In genomic region chr10:13990918-13991317, GRCh38 we compare ENCODE assay signal across 11 cellular contexts.
A peak's percentile ranks its signal among the peaks of the same experiment; 100 is the strongest.
DNase-seq lines count a peak whose midpoint lies in the region; ATAC-seq, FAIRE-seq and TF ChIP-seq lines count a peak whose summit lies in the region.
"Had no signal": no experiment of that assay in that cellular context is flagged by ENCODE, and none has a peak within 500 bp of the region (broad histone marks: within the 10 kb centered on the region; RNA-seq: fewer than 3 reads in every experiment).

No MANE protein-coding gene starts in this region.

- peaks cover 0 to 11% (median 2%) of the 10 kb centered on the region in 5 experiments for H3K9me3 Mint-ChIP-seq in brain

- no peaks in the 10 kb centered on the region for H4K20me1 ChIP-seq in hepatocyte (ENCODE audit: insufficient read depth, poor library complexity, severe bottlenecking)

- H3K9me3 ChIP-seq in hepatocyte (ENCODE audit: low read depth) (no peaks in the 10 kb centered on the region), stomach smooth muscle (ENCODE audit: control insufficient read depth in 2 of 2, low read length in 2 of 2) (no peaks in the 10 kb centered on the region), A673 (ENCODE audit: low read depth, low read length, poor library complexity, severe bottlenecking) (no peaks in the 10 kb centered on the region)
- H3K9me3 ChIP-seq: neutrophil had no signal

- POLR2A ChIA-PET in A673 (lab: Charles Lee; ENCODE audit: low non-redundant PET) = no interaction called here

- no TSS peak for BruUV-seq in A673 (replicated peaks; lab: Mats Ljungman, UMichigan)

- CTCF ChIA-PET in A673 (lab: Charles Lee) = no interaction called here

- no peak for ATAC-seq in HG02763 (IDR thresholded peaks at IDR 0.05; ENCODE audit: unreplicated experiment)
- ATAC-seq in activated CD4-positive, CD25-positive, alpha-beta regulatory T cell treated with anti-CD3 and anti-CD28 coated beads, Interleukin-2, amount 50 U/mL, for 24 hours = no peak

- TF ChIP-seq POLR2A in H54 (IDR thresholded peaks at IDR 0.05; ENCODE audit: low read depth, low read length) = no peak

- no peaks in the 10 kb centered on the region for H3K27me3 Mint-ChIP-seq in brain

- no peak for TF ChIP-seq CTCF in brain (conservative IDR thresholded peaks at IDR 0.05)
- no peak for TF ChIP-seq CTCF in hepatocyte (IDR thresholded peaks at IDR 0.05; ENCODE audit: poor library complexity)
- TF ChIP-seq CTCF in A673 (conservative IDR thresholded peaks at IDR 0.05; ENCODE audit: low read depth, low read length) = no peak

- H3K4me1 ChIP-seq in hepatocyte (ENCODE audit: insufficient read depth) (peaks cover 13% of the 10 kb centered on the region), stomach smooth muscle (ENCODE audit: control insufficient read depth, insufficient read depth, low read length) (peaks cover 18% of the 10 kb centered on the region), A673 (ENCODE audit: insufficient read depth, low read length, poor library complexity, severe bottlenecking) (no peaks in the 10 kb centered on the region)

- H3K4me1 Mint-ChIP-seq in brain = peaks cover 52% of the 10 kb centered on the region

- H3K4me2 ChIP-seq in hepatocyte = peak overlapping the region; percentile 44

- H3K27ac ChIP-seq in hepatocyte (peak overlapping the region; percentile 12), stomach smooth muscle (ENCODE audit: low read length) (peak overlapping the region; percentile 62), A673 (ENCODE audit: low read depth, low read length, poor library complexity, severe bottlenecking) (no peak overlapping the region)
- H3K27ac ChIP-seq: neutrophil had no signal

- H3K27ac Mint-ChIP-seq in brain = peak overlapping the region; percentile 16 to 92 (median 84)

- H2AFZ ChIP-seq in hepatocyte = no peak overlapping the region

- H3K36me3 Mint-ChIP-seq in brain = peaks cover 40% of the 10 kb centered on the region

- no peaks in the 10 kb centered on the region for H3K9me2 ChIP-seq in hepatocyte (replicated peaks; ENCODE audit: insufficient read depth)

- no peaks in the 10 kb centered on the region for H3K36me3 ChIP-seq in hepatocyte (replicated peaks; ENCODE audit: insufficient read depth, low read depth)
- H3K36me3 ChIP-seq in stomach smooth muscle (ENCODE audit: control insufficient read depth in 2 of 2, insufficient read depth in 2 of 2, low read length in 2 of 2) = no peaks in the 10 kb centered on the region
- H3K36me3 ChIP-seq in A673 (ENCODE audit: insufficient read depth, low read length, poor library complexity, severe bottlenecking) = no peaks in the 10 kb centered on the region
- H3K36me3 ChIP-seq: neutrophil had no signal

- 52% methylated on average over 7 of the region's 7 CpGs for WGBS in hepatocyte (ENCODE audit: low lambda C conversion rate, missing lambda C conversion rate)

- DNase-seq in LHCN-M2 (ENCODE audit: low read depth) (peak; percentile 82), hepatocyte (ENCODE audit: low spot score) (no peak), H54 (ENCODE audit: insufficient read length, low spot score) (no peak), A673 (ENCODE audit: low spot score) (no peak)
- DNase-seq: activated gamma-delta T cell; NK-92 treated with Interleukin-12 subunit alpha and Interleukin-12 subunit beta, amount 100 ng/mL, for 24 hours had no signal

- H3K9ac ChIP-seq in stomach smooth muscle (ENCODE audit: low read length in 2 of 2) = peak overlapping the region; percentile 29 to 36

- no peak overlapping the region for H3K4me3 ChIP-seq in hepatocyte
- peak overlapping the region in 1 of 2 donors; percentile 40 for H3K4me3 ChIP-seq in stomach smooth muscle (ENCODE audit: low read length in 2 of 2)
- H3K4me3 ChIP-seq in A673 (ENCODE audit: low read depth, low read length, poor library complexity, severe bottlenecking) = no peak overlapping the region

- H3K27me3 ChIP-seq in hepatocyte = no peaks in the 10 kb centered on the region
- H3K27me3 ChIP-seq in stomach smooth muscle (ENCODE audit: control insufficient read depth in 1 of 2, insufficient read depth in 2 of 2, low read length in 2 of 2) = no peaks in the 10 kb centered on the region
- no peaks in the 10 kb centered on the region for H3K27me3 ChIP-seq in A673 (replicated peaks; ENCODE audit: insufficient read depth, low read depth, low read length, poor library complexity)
- H3K27me3 ChIP-seq: neutrophil had no signal

- intact Hi-C loops in A673 (cut with micrococcal nuclease; ENCODE audit: unreplicated experiment) = no loop called here

- peak overlapping the region in 4 of 5 experiments; percentile 24 to 74 (median 44) for H3K4me3 Mint-ChIP-seq in brain

- FAIRE-seq in H54 (lab: Jason Lieb, UNC) = no peak

- H3K79me2 ChIP-seq in hepatocyte = no peaks in the 10 kb centered on the region
